10 cellular contexts compared by ENCODE assay signal in genomic region chr20:44615876-44616603, GRCh38. TPM values are rescaled to one million over a fixed set of nuclear protein-coding genes. Genes with fewer than 3 reads are reported as not detected.
DNase-seq lines count a peak whose midpoint lies in the region; ATAC-seq and TF ChIP-seq lines count a peak whose summit lies in the region.
"Had no signal": no experiment of that assay in that cellular context is flagged by ENCODE, and none has a peak within 500 bp of the region (broad histone marks: within the 10 kb centered on the region; RNA-seq: fewer than 3 reads in every experiment).

No MANE protein-coding gene starts in this region.

- peak overlapping the region; percentile 61 for H3K4me3 Mint-ChIP-seq in CD8-positive, alpha-beta T cell
- no peak overlapping the region for H3K4me3 Mint-ChIP-seq in activated CD8-positive, alpha-beta T cell treated with anti-CD3 and anti-CD28 coated beads, Interleukin-2, amount 10 ng/mL, durations not matched to agents 7 days and 5 days

- no peak for DNase-seq in CD8-positive, alpha-beta T cell
- DNase-seq in activated CD8-positive, alpha-beta T cell treated with anti-CD3 and anti-CD28 coated beads, Interleukin-2, amount 10 ng/mL, durations not matched to agents 7 days and 5 days: no peak
- DNase-seq in heart right ventricle (no peak), psoas muscle (peak; percentile 73 to 83), MG63 (no peak), DMS 273 (lab: John Stamatoyannopoulos, UW; ENCODE audit: unreplicated experiment) (no peak)
- DNase-seq in activated T-cell treated with anti-CD3 and anti-CD28 coated beads, Interleukin-2, amount 50 U/mL, for 48 hours: no peak
- DNase-seq: NCI-H1048 had no signal

- WGBS in heart right ventricle, 2 donors: 75 to 79% methylated on average over 14 of the region's 14 CpGs
- WGBS in psoas muscle, 3 donors: 61 to 72% (median 69%) methylated on average over 14 of the region's 14 CpGs

- peak overlapping the region; percentile 98 for H3K27ac Mint-ChIP-seq in CD8-positive, alpha-beta T cell
- peak overlapping the region; percentile 63 for H3K27ac Mint-ChIP-seq in activated CD8-positive, alpha-beta T cell treated with anti-CD3 and anti-CD28 coated beads, Interleukin-2, amount 10 ng/mL, durations not matched to agents 7 days and 5 days

- peaks cover 75% of the 10 kb centered on the region for H3K4me1 ChIP-seq in CD8-positive, alpha-beta T cell (ENCODE audit: insufficient read depth, low read length)
- H3K4me1 ChIP-seq in heart right ventricle (peaks cover 32 to 77% (median 56%) of the 10 kb centered on the region in 9 donors), psoas muscle (peaks cover 37% of the 10 kb centered on the region)

- peak overlapping the region; percentile 53 for H3K27ac ChIP-seq in CD8-positive, alpha-beta T cell (ENCODE audit: low read depth, low read length)
- H3K27ac ChIP-seq in heart right ventricle (peak overlapping the region; percentile 30 to 84 (median 76)), psoas muscle (peak overlapping the region; percentile 73)
- H3K27ac ChIP-seq: neutrophil had no signal

- H3K36me3 ChIP-seq in CD8-positive, alpha-beta T cell (ENCODE audit: insufficient read depth, low read length): peaks cover 9% of the 10 kb centered on the region
- H3K36me3 ChIP-seq in heart right ventricle (peaks cover 0 to 91% (median 46%) of the 10 kb centered on the region in 9 donors), psoas muscle (ENCODE audit: insufficient read depth in 1 of 2, low read depth in 1 of 2) (peaks cover 0 to 84% of the 10 kb centered on the region in 2 donors), MG63 (peaks cover 70% of the 10 kb centered on the region)
- H3K36me3 ChIP-seq: neutrophil had no signal

- no peaks in the 10 kb centered on the region for H3K27me3 Mint-ChIP-seq in CD8-positive, alpha-beta T cell (ENCODE audit: low read depth)
- no peaks in the 10 kb centered on the region for H3K27me3 Mint-ChIP-seq in activated CD8-positive, alpha-beta T cell treated with anti-CD3 and anti-CD28 coated beads, Interleukin-2, amount 10 ng/mL, durations not matched to agents 7 days and 5 days (ENCODE audit: low read depth)

- no peaks in the 10 kb centered on the region for H3K9me3 Mint-ChIP-seq in CD8-positive, alpha-beta T cell
- H3K9me3 Mint-ChIP-seq in activated CD8-positive, alpha-beta T cell treated with anti-CD3 and anti-CD28 coated beads, Interleukin-2, amount 10 ng/mL, durations not matched to agents 7 days and 5 days (ENCODE audit: insufficient read depth): no peaks in the 10 kb centered on the region

- CTCF ChIA-PET in CD8-positive, alpha-beta T cell (lab: Charles Lee): interaction anchor here (1.3 to 6.0 kb wide), 5 partner anchors 27 to 404 kb away, joined by 3 to 42 read pairs (median 4); no protein-coding TSS in a partner anchor
- CTCF ChIA-PET in activated CD8-positive, alpha-beta T cell treated with anti-CD3 and anti-CD28 coated beads, Interleukin-2, amount 10 ng/mL, durations not matched to agents 7 days and 5 days (lab: Charles Lee): interaction anchor here (1.0 kb wide), 1 partner anchor 67 kb away, joined by 3 read pairs; no protein-coding TSS in a partner anchor

- ATAC-seq in CD8-positive, alpha-beta T cell: no peak
- no peak for ATAC-seq in activated CD8-positive, alpha-beta T cell treated with anti-CD3 and anti-CD28 coated beads, Interleukin-2, amount 10 ng/mL, durations not matched to agents 7 days and 5 days
- ATAC-seq in heart right ventricle (peak in 4 of 8 donors; percentile 0 to 12 (median 2)), psoas muscle (peak; percentile 65 to 80 (median 75)), HG02970 (IDR thresholded peaks at IDR 0.05; ENCODE audit: low FRiP score, unreplicated experiment) (no peak)

- H3K9me3 ChIP-seq in CD8-positive, alpha-beta T cell (ENCODE audit: low read length): no peaks in the 10 kb centered on the region
- H3K9me3 ChIP-seq in heart right ventricle (no peaks in the 10 kb centered on the region), psoas muscle (no peaks in the 10 kb centered on the region), MG63 (no peaks in the 10 kb centered on the region)
- H3K9me3 ChIP-seq: neutrophil had no signal

- H3K4me1 Mint-ChIP-seq in CD8-positive, alpha-beta T cell (ENCODE audit: low read depth): peaks cover 69% of the 10 kb centered on the region
- H3K4me1 Mint-ChIP-seq in activated CD8-positive, alpha-beta T cell treated with anti-CD3 and anti-CD28 coated beads, Interleukin-2, amount 10 ng/mL, durations not matched to agents 7 days and 5 days (ENCODE audit: low read depth): peaks cover 47% of the 10 kb centered on the region

- H3K4me3 ChIP-seq in CD8-positive, alpha-beta T cell (ENCODE audit: low read depth, low read length): no peak overlapping the region
- H3K4me3 ChIP-seq in heart right ventricle: peak overlapping the region in 1 of 10 donors; percentile 5
- H3K4me3 ChIP-seq in psoas muscle: no peak overlapping the region
- H3K4me3 ChIP-seq in MG63: no peak overlapping the region

- H3K27me3 ChIP-seq in CD8-positive, alpha-beta T cell (ENCODE audit: insufficient read depth, low read length): no peaks in the 10 kb centered on the region
- H3K27me3 ChIP-seq in heart right ventricle (no peaks in the 10 kb centered on the region), psoas muscle (ENCODE audit: insufficient read depth in 3 of 3, low read length in 2 of 3) (no peaks in the 10 kb centered on the region), MG63 (no peaks in the 10 kb centered on the region)
- H3K27me3 ChIP-seq: neutrophil had no signal

- TF ChIP-seq CTCF in CD8-positive, alpha-beta T cell (IDR thresholded peaks at IDR 0.05): no peak
- peak in 1 of 9 donors; percentile 1 for TF ChIP-seq CTCF in heart right ventricle (IDR thresholded peaks at IDR 0.05)
- TF ChIP-seq CTCF in psoas muscle (IDR thresholded peaks at IDR 0.05): no peak

- peaks cover 37% of the 10 kb centered on the region for H3K36me3 Mint-ChIP-seq in CD8-positive, alpha-beta T cell
- peaks cover 45% of the 10 kb centered on the region for H3K36me3 Mint-ChIP-seq in activated CD8-positive, alpha-beta T cell treated with anti-CD3 and anti-CD28 coated beads, Interleukin-2, amount 10 ng/mL, durations not matched to agents 7 days and 5 days (ENCODE audit: low read depth)

- intact Hi-C loops in CD8-positive, alpha-beta T cell (cut with DNase I, micrococcal nuclease): no loop called here
- intact Hi-C loops in heart right ventricle (cut with DNase I): loop anchor here in 7 of 10 donors (10.0 kb wide), 4 partner anchors 69 to 401 kb away; partner anchors contain the start of gene OSER1 (in 5 of the 7)
- intact Hi-C loops in psoas muscle (cut with DNase I): loop anchor here in 1 of 2 donors (5.0 kb wide), 1 partner anchor 234 kb away; no protein-coding TSS in a partner anchor

- POLR2A ChIA-PET in CD8-positive, alpha-beta T cell (lab: Charles Lee): interaction anchor here (0.8 to 1.7 kb wide), 2 partner anchors 10 to 29 kb away, joined by 3 to 5 read pairs; no protein-coding TSS in a partner anchor
- POLR2A ChIA-PET in activated CD8-positive, alpha-beta T cell treated with anti-CD3 and anti-CD28 coated beads, Interleukin-2, amount 10 ng/mL, durations not matched to agents 7 days and 5 days (lab: Charles Lee): no interaction called here

RNA-seq across cellular contexts. Expression of gene PKIG, which starts 33.7 kb away (rescaled TPM):
- 1 to 10 TPM; 4.7 to 5.8 TPM for total RNA-seq in CD8-positive, alpha-beta T cell
- 1 to 10 TPM; 2.1 to 2.2 TPM for total RNA-seq in activated CD8-positive, alpha-beta T cell treated with anti-CD3 and anti-CD28 coated beads, Interleukin-2, amount 10 ng/mL, durations not matched to agents 7 days and 5 days
- 100 to 1,000 TPM; 155 to 342 (median 231) TPM for total RNA-seq in heart right ventricle
- 100 to 1,000 TPM; 180 to 196 TPM for polyA plus RNA-seq in heart right ventricle
- 100 to 1,000 TPM in 2 of 4 donors, 10 to 100 TPM in 2; 35.2 to 110 (median 88.3) TPM for total RNA-seq in psoas muscle
- polyA plus RNA-seq in psoas muscle: 100 to 1,000 TPM in 2 of 3 donors, 10 to 100 TPM in 1; 33.5 to 134 (median 108) TPM
- 73.0 and 79.2 TPM in 2 replicates for total RNA-seq in MG63 (2014; rRNA removed; shearing (Covaris generic); ENCODE audit: low replicate concordance)

RNA-seq across cellular contexts. Expression of gene ADA, which starts 35.5 kb away (rescaled TPM):
- 10 to 100 TPM; 27.9 to 30.2 TPM for total RNA-seq in CD8-positive, alpha-beta T cell
- total RNA-seq in activated CD8-positive, alpha-beta T cell treated with anti-CD3 and anti-CD28 coated beads, Interleukin-2, amount 10 ng/mL, durations not matched to agents 7 days and 5 days: 100 to 1,000 TPM; 110 to 112 TPM
- total RNA-seq in heart right ventricle: 10 to 100 TPM in 1 of 10 donors, 1 to 10 TPM in 9; 1.6 to 18.3 (median 3.8) TPM
- 10 to 100 TPM; 12.9 to 18.3 TPM for polyA plus RNA-seq in heart right ventricle
- total RNA-seq in psoas muscle: 1 to 10 TPM; 3.3 to 4.9 (median 4.0) TPM
- polyA plus RNA-seq in psoas muscle: 1 to 10 TPM; 3.5 to 5.8 (median 4.2) TPM
- 28.4 and 41.4 TPM in 2 replicates for total RNA-seq in MG63 (2014; rRNA removed; shearing (Covaris generic); ENCODE audit: low replicate concordance)

Comparison
In these comparisons a context has a peak if more than half of its experiments do, and no peak if none do; other contexts are left out.
1. ATAC-seq: peak in psoas muscle (4 of 4); none in CD8-positive, alpha-beta T cell (single experiment), activated CD8-positive, alpha-beta T cell treated with anti-CD3 and anti-CD28 coated beads, Interleukin-2, amount 10 ng/mL, durations not matched to agents 7 days and 5 days (single experiment) and HG02970 (single experiment).
2. DNase-seq: peak in psoas muscle (2 of 2); none in CD8-positive, alpha-beta T cell (0 of 7), activated CD8-positive, alpha-beta T cell treated with anti-CD3 and anti-CD28 coated beads, Interleukin-2, amount 10 ng/mL, durations not matched to agents 7 days and 5 days (single experiment), heart right ventricle (0 of 2), activated T-cell treated with anti-CD3 and anti-CD28 coated beads, Interleukin-2, amount 50 U/mL, for 48 hours (0 of 2), MG63 (single experiment) and DMS 273 (single experiment).
3. RNA of gene PKIG, which starts 33.7 kb away (total RNA-seq): 155 to 342 TPM in heart right ventricle, 35.2 to 110 TPM in psoas muscle and 73.0 to 79.2 TPM in MG63; 4.7 to 5.8 TPM in CD8-positive, alpha-beta T cell and 2.1 to 2.2 TPM in activated CD8-positive, alpha-beta T cell treated with anti-CD3 and anti-CD28 coated beads, Interleukin-2, amount 10 ng/mL, durations not matched to agents 7 days and 5 days; every median in the first group is over 4 times any median in the second.
4. intact Hi-C loops: an anchor here in heart right ventricle (10.0 kb wide); none called in CD8-positive, alpha-beta T cell.
5. Peak in every context shown above with its lines, with median percentiles within 50 percentile points of each other: H3K27ac ChIP-seq.